In the genomic region with DNA sequence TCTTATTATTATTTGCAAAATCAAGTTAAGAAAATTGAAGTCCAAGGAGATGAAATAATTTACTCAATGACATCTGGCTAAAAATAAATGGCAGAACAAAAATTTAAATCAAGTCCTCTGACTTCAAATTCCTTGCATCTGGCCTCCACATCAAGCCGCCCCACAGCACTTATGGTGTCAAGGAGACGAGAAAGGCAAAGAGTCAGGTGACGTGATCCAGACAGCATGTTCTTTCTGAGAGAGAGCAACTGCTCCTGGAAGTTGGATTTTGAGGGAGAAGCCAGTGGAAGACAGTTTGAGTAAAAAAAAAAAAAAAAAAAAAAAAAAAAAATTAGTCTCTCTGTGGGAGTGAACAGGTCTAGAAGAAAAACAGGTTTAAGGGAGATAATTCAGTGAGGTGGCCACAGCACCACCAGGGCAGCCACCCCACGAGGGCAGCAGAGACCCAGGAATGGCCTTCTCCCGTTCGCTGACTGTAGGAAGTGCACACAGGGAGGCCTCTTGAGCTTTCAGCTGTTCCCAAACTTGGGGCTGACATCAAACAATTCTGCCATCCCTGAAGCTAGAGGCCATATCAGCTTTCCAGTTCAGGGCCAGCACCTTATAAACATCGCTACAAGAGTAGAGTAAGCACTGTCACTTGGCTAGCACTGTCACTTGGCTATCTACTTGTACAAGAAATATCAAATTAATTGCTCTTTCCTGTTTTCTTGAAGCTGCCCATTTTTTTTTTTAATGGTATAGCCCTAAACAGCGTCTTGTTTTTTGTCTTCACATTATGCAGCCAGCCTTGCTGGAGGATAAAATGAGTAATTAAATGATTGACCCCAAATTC, we compare ENCODE assay signal across 8 cellular contexts. TPM values are rescaled to one million over a fixed set of nuclear protein-coding genes. Genes with fewer than 3 reads are reported as not detected.
A peak's percentile ranks its signal among the peaks of the same experiment; 100 is the strongest.
DNase-seq lines count a peak whose midpoint lies in the region; ATAC-seq and TF ChIP-seq lines count a peak whose summit lies in the region.

No MANE protein-coding gene starts in this region.

- intact Hi-C loops in left lung (cut with DNase I) = no loop called here

- no peaks in the 10 kb centered on the region for H3K9me3 ChIP-seq in left lung

- TF ChIP-seq CTCF in coronary artery (IDR thresholded peaks at IDR 0.05) = peak; percentile 38
- TF ChIP-seq CTCF in left lung (IDR thresholded peaks at IDR 0.05) = peak; percentile 71 to 75

- H3K27ac ChIP-seq in coronary artery (peak overlapping the region in 1 of 2 donors; percentile 49), left lung (peak overlapping the region in 1 of 2 donors; percentile 42)

- no peak overlapping the region for H3K4me3 ChIP-seq in coronary artery
- no peak overlapping the region for H3K4me3 ChIP-seq in left lung

- ATAC-seq in GM21786 (IDR thresholded peaks at IDR 0.05; ENCODE audit: unreplicated experiment) = peak; percentile 61
- peak; percentile 99 for ATAC-seq in left lung
- no peak for ATAC-seq in HG03135 (IDR thresholded peaks at IDR 0.05; ENCODE audit: unreplicated experiment)

- H3K36me3 ChIP-seq in left lung = peaks cover 0 to 18% of the 10 kb centered on the region in 2 donors

- no peaks in the 10 kb centered on the region for H3K27me3 ChIP-seq in left lung

- peak; percentile 64 to 78 for DNase-seq in AML-193 (lab: John Stamatoyannopoulos, UW)
- peak; percentile 70 for DNase-seq in NCI-H2196 treated with DMSO at 0.1 percent for 48 hours (lab: John Stamatoyannopoulos, UW; ENCODE audit: unreplicated experiment)
- DNase-seq in activated CD4-positive, alpha-beta T cell treated with anti-CD3 and anti-CD28 coated beads for 1 hour = peak; percentile 45
- no peak for DNase-seq in coronary artery (ENCODE audit: low spot score)
- peak; percentile 85 to 93 for DNase-seq in left lung
- peak; percentile 61 for DNase-seq in stimulated activated CD4-positive, alpha-beta T cell treated with anti-CD3 and anti-CD28 coated beads, Interleukin-4, amount 100 ng/mL, for 1 hour

- H3K4me1 ChIP-seq in left lung = peaks cover 0 to 56% of the 10 kb centered on the region in 2 donors

RNA-seq across cellular contexts. Expression of gene C1orf162, which starts 7.8 kb away (rescaled TPM):
- total RNA-seq in left lung = 10 to 100 TPM; 29.7 to 94.0 TPM

RNA-seq across cellular contexts. Expression of gene ADORA3, which starts 21.8 kb away (rescaled TPM):
- 10 to 100 TPM; 10.8 to 11.0 TPM for total RNA-seq in left lung

RNA-seq across cellular contexts. Expression of gene TMIGD3, which starts 21.8 kb away (rescaled TPM):
- total RNA-seq in left lung = 10 to 100 TPM in 1 of 2 donors, 1 to 10 TPM in 1; 9.0 to 27.0 TPM

RNA-seq across cellular contexts. Expression of gene ATP5PB, which starts 32.3 kb away (rescaled TPM):
- 100 to 1,000 TPM; 180 to 206 TPM for total RNA-seq in left lung

RNA-seq across cellular contexts. Expression of gene WDR77, which starts 32.5 kb away (rescaled TPM):
- total RNA-seq in left lung = 10 to 100 TPM; 18.9 to 35.2 TPM
